ENCODE assay signal across 1 cellular context in the genomic region with DNA sequence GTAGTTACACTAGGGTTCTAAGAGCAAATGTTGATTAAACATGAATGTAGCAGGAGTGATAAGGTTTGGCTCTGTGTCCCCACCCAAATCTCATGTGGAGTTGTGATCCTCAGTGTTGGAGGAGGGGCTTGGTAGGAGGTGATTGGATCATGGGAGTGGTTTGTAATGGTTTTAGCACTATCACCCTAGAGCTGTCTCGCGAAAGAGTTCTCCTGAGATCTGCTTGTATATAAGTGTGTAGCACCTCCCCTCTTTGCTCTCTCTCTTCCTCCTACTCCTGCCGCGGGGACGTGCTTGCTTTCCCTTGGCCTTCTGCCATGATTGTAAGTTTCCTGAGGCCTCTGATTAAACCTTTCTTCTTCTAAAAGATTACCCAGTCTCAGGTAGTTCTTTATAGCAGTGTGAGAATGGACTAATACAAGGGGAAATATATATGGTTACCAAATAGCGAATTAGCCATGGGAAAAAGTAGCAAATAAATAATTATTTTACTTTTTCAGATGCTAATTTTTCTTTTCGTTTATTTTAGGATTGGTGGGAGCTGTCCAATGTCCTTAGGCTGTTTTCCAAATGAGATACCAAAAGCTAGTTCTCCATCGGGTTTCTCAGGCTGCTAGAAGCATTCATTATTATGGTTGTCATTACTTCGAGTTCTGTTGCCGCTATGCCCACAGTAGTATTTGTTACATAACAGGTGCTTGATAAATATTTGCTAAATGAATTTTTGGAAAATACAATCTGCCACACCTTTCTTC.
TF ChIP-seq lines count a peak whose summit lies in the region.

No MANE protein-coding gene starts in this region.

TF ChIP-seq in Ishikawa, 13 proteins besides CTCF, POLR2A, EP300 and RAD21 (continued from another document):
- no peak; the same call in 1 of the 2 replicates for TF ChIP-seq NFIC (IDR thresholded peaks at IDR 0.05)
- no peak for TF ChIP-seq FOXM1 (IDR thresholded peaks at IDR 0.05; ENCODE audit: borderline replicate concordance, low read depth)
